In the genomic region with DNA sequence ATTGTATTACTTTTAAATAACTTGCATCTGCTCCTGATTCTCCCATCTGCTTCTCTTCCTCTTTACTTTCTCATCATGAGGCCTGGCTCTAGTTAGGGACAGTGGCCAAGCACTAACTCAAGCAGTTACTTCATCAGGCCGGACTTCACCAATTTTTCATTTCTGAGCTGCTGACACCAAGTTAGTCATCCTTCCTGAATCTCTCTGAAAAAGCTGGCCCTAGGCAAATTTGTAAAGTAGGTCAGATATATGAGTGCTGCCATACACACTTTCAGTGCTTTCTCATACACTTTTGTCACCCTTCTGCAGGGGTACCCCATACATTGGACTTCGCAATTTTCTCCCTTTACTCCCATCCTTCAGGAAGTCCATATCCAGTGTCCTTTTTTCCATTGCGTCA, we compare ENCODE assay signal across 19 cellular contexts.
A peak's percentile ranks its signal among the peaks of the same experiment; 100 is the strongest.
DNase-seq lines count a peak whose midpoint lies in the region; ATAC-seq, FAIRE-seq and TF ChIP-seq lines count a peak whose summit lies in the region.
"Had no signal": no experiment of that assay in that cellular context is flagged by ENCODE, and none has a peak within 500 bp of the region (broad histone marks: within the 10 kb centered on the region; RNA-seq: fewer than 3 reads in every experiment).

No MANE protein-coding gene starts in this region.

- no peak overlapping the region for H3K4me3 ChIP-seq in AG09309 (ENCODE audit: control insufficient read depth, low read depth, low read length)
- no peak overlapping the region for H3K4me3 ChIP-seq in astrocyte (ENCODE audit: insufficient read depth, low read depth, low read length)
- H3K4me3 ChIP-seq: esophagus squamous epithelium, vagina had no signal

- H3K9me3 Mint-ChIP-seq in astrocyte (ENCODE audit: unreplicated experiment): no peaks in the 10 kb centered on the region
- H3K9me3 Mint-ChIP-seq: stimulated activated effector memory CD8-positive, alpha-beta T cell treated with anti-CD3 and anti-CD28 coated beads, Interleukin-12 subunit alpha, Interleukin-12 subunit beta, amount 100 ng/mL, for 72 hours had no signal

- no peaks in the 10 kb centered on the region for H3K27me3 ChIP-seq in astrocyte (ENCODE audit: insufficient read depth, low read length)
- H3K27me3 ChIP-seq: esophagus squamous epithelium, vagina had no signal

- H4K20me1 ChIP-seq in astrocyte (ENCODE audit: insufficient read depth, low read length): no peaks in the 10 kb centered on the region

- FAIRE-seq in astrocyte (lab: Jason Lieb, UNC): no peak

- DNase-seq in AG09309 (ENCODE audit: low read depth): peak; percentile 31
- peak; percentile 73 for DNase-seq in HT1080 (ENCODE audit: low read depth)
- peak; percentile 84 for DNase-seq in astrocyte (ENCODE audit: low read depth)
- DNase-seq in iris pigment epithelial cell (ENCODE audit: low read depth): peak; percentile 51
- DNase-seq in stimulated activated CD4-positive, alpha-beta T cell treated with anti-CD3 and anti-CD28 coated beads, Interleukin-1b, Interleukin-23, amount 100 ng/mL, for 48 hours: no peak
- no peak for DNase-seq in central memory CD4-positive, alpha-beta T cell
- DNase-seq in NCI-H526 (lab: John Stamatoyannopoulos, UW): no peak
- DNase-seq: activated CD4-positive, alpha-beta T cell treated with anti-CD3 and anti-CD28 coated beads, Interleukin-2, amount 50 U/mL, for 1 hour; activated T-cell treated with anti-CD3 and anti-CD28 coated beads, Interleukin-2, amount 50 U/mL, for 4 hours; AML-193; esophagus squamous epithelium; GOT3; KG1; SHP77 treated with DMSO at 0.1 percent for 48 hours; T-helper 9 cell had no signal

- no peak overlapping the region for H2AFZ ChIP-seq in astrocyte (ENCODE audit: low read depth, low read length)

- no peak overlapping the region for H3K9ac ChIP-seq in astrocyte (ENCODE audit: low read length)

- H3K4me1 Mint-ChIP-seq in astrocyte (ENCODE audit: low read depth, unreplicated experiment): peaks cover 6% of the 10 kb centered on the region
- H3K4me1 Mint-ChIP-seq: stimulated activated effector memory CD8-positive, alpha-beta T cell treated with anti-CD3 and anti-CD28 coated beads, Interleukin-12 subunit alpha, Interleukin-12 subunit beta, amount 100 ng/mL, for 72 hours had no signal

- no peaks in the 10 kb centered on the region for H3K9me3 ChIP-seq in astrocyte (ENCODE audit: insufficient read depth, low read depth, low read length)
- H3K9me3 ChIP-seq: vagina had no signal

- no peak overlapping the region for H3K27ac ChIP-seq in astrocyte (ENCODE audit: low read depth, low read length)
- H3K27ac ChIP-seq: esophagus squamous epithelium had no signal

- H3K79me2 ChIP-seq in astrocyte (ENCODE audit: insufficient read depth, low read length): no peaks in the 10 kb centered on the region

- ATAC-seq in GM18519 (IDR thresholded peaks at IDR 0.05; ENCODE audit: low FRiP score, unreplicated experiment): no peak
- ATAC-seq: activated T-cell treated with anti-CD3 and anti-CD28 coated beads, Interleukin-2, amount 50 U/mL, for 4 hours; sciatic nerve; stimulated activated effector memory CD8-positive, alpha-beta T cell treated with anti-CD3 and anti-CD28 coated beads, Interleukin-12 subunit alpha, Interleukin-12 subunit beta, amount 100 ng/mL, for 72 hours had no signal

- no peaks in the 10 kb centered on the region for H3K36me3 ChIP-seq in astrocyte (ENCODE audit: insufficient read depth, low read length)
- H3K36me3 ChIP-seq: esophagus squamous epithelium, vagina had no signal

- H3K36me3 Mint-ChIP-seq in astrocyte (ENCODE audit: low read depth, unreplicated experiment): no peaks in the 10 kb centered on the region
- H3K36me3 Mint-ChIP-seq: stimulated activated effector memory CD8-positive, alpha-beta T cell treated with anti-CD3 and anti-CD28 coated beads, Interleukin-12 subunit alpha, Interleukin-12 subunit beta, amount 100 ng/mL, for 72 hours had no signal

- TF ChIP-seq CTCF in AG09309 (IDR thresholded peaks at IDR 0.05; ENCODE audit: control insufficient read depth, insufficient read depth, low read depth, low read length, missing control alignments) (no peak), astrocyte (IDR thresholded peaks at IDR 0.05; ENCODE audit: insufficient read depth, low read depth, low read length) (no peak)

- H3K4me2 ChIP-seq in astrocyte (ENCODE audit: low read length): no peak overlapping the region

- H3K27me3 Mint-ChIP-seq in astrocyte (ENCODE audit: low read depth, unreplicated experiment): no peaks in the 10 kb centered on the region

- no peaks in the 10 kb centered on the region for H3K4me1 ChIP-seq in astrocyte (ENCODE audit: insufficient read depth, low read length)
- H3K4me1 ChIP-seq: esophagus squamous epithelium, vagina had no signal

- no peak overlapping the region for H3K27ac Mint-ChIP-seq in astrocyte (ENCODE audit: unreplicated experiment)
- H3K27ac Mint-ChIP-seq: stimulated activated effector memory CD8-positive, alpha-beta T cell treated with anti-CD3 and anti-CD28 coated beads, Interleukin-12 subunit alpha, Interleukin-12 subunit beta, amount 100 ng/mL, for 72 hours had no signal

- H3K4me3 Mint-ChIP-seq in astrocyte (ENCODE audit: unreplicated experiment): no peak overlapping the region
- H3K4me3 Mint-ChIP-seq: activated T-cell treated with anti-CD3 and anti-CD28 coated beads, Interleukin-2, amount 50 U/mL, for 4 hours; stimulated activated effector memory CD8-positive, alpha-beta T cell treated with anti-CD3 and anti-CD28 coated beads, Interleukin-12 subunit alpha, Interleukin-12 subunit beta, amount 100 ng/mL, for 72 hours had no signal

Comparison
In these comparisons a context has a peak if more than half of its experiments do, and no peak if none do; other contexts are left out.
1. DNase-seq: peak in AG09309 (single experiment), HT1080 (single experiment), astrocyte (single experiment) and iris pigment epithelial cell (single experiment); none in stimulated activated CD4-positive, alpha-beta T cell treated with anti-CD3 and anti-CD28 coated beads, Interleukin-1b, Interleukin-23, amount 100 ng/mL, for 48 hours (single experiment), central memory CD4-positive, alpha-beta T cell (single experiment) and NCI-H526 (0 of 2).